26 cellular contexts compared by ENCODE assay signal in the genomic region with DNA sequence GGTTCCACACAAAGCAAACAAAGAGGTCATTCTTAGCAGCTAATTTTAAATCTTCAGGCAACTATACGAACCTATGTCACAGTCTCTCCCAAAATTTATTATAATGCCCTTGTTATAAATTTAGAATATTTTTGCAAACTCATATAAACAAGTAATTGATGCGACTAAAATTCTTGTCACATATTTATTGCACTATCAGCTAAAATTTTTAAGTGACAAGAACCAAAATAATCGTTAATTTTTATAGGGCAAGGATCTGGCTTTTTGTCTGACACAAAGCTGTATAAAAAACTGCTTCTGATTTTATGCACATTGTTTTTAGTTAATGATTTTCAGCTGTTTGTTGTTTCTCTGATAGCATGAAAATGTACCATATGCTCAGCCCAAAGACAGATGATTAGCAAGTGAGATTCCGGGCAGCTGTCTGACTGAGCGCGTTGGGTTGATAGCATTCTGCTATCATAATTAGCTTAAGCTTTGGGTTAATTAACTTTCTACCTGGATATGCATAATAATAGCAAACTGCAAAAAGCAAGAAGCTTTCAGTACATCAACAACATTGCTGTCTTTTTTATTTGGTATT.
"Had no signal": no experiment of that assay in that cellular context is flagged by ENCODE, and none has a peak within 500 bp of the region (broad histone marks: within the 10 kb centered on the region; RNA-seq: fewer than 3 reads in every experiment).

No MANE protein-coding gene starts in this region.

- H3K9me3 Mint-ChIP-seq: immature natural killer cell, natural killer cell had no signal

- H3K9ac ChIP-seq: neural progenitor cell had no signal

- ATAC-seq: activated T-cell treated with anti-CD3 and anti-CD28 coated beads, Interleukin-2, amount 50 U/mL, for 72 hours; gastroesophageal sphincter; left colon; natural killer cell had no signal

- H3K27ac ChIP-seq: coronary artery, dorsolateral prefrontal cortex, gastroesophageal sphincter, neural progenitor cell, right atrium auricular region, suprapubic skin, tibial artery had no signal

- H3K4me1 ChIP-seq: gastroesophageal sphincter, right atrium auricular region, suprapubic skin, tibial artery had no signal

- H3K9me3 ChIP-seq: gastroesophageal sphincter, right atrium auricular region, suprapubic skin, tibial artery had no signal

- H3K36me3 Mint-ChIP-seq: natural killer cell, neural progenitor cell had no signal

- H3K4me3 Mint-ChIP-seq: activated naive CD8-positive, alpha-beta T cell; activated T-cell treated with anti-CD3 and anti-CD28 coated beads, Interleukin-2, amount 50 U/mL, for 72 hours; immature natural killer cell; natural killer cell; neural progenitor cell had no signal

- H3K36me3 ChIP-seq: gastroesophageal sphincter, neural progenitor cell, right atrium auricular region, suprapubic skin, tibial artery had no signal

- H3K27me3 Mint-ChIP-seq: activated naive CD8-positive, alpha-beta T cell had no signal

- H3K27ac Mint-ChIP-seq: activated naive CD8-positive, alpha-beta T cell; activated T-cell treated with anti-CD3 and anti-CD28 coated beads, Interleukin-2, amount 50 U/mL, for 72 hours; immature natural killer cell; natural killer cell; neural progenitor cell had no signal

- H3K4me2 ChIP-seq: neural progenitor cell had no signal

- FAIRE-seq: kidney had no signal

- DNase-seq: activated CD4-positive, alpha-beta T cell treated with anti-CD3 and anti-CD28 coated beads for 4 hours; activated CD4-positive, alpha-beta T cell treated with anti-CD3 and anti-CD28 coated beads, Interleukin-2, amount 50 U/mL, for 4 hours; activated effector memory CD4-positive, alpha-beta T cell treated with Interleukin-2 at 50 U/mL for 16 hours; activated naive CD4-positive, alpha-beta T cell treated with Interleukin-2 at 50 U/mL for 16 hours; activated T-cell treated with anti-CD3 and anti-CD28 coated beads for 4 hours; activated T-cell treated with anti-CD3 and anti-CD28 coated beads, Interleukin-2, amount 50 U/mL, for 72 hours; anterior cingulate cortex; dorsolateral prefrontal cortex; effector memory CD4-positive, alpha-beta T cell; erythroblast; hypothalamus; immature natural killer cell; kidney; left colon; natural killer cell; occipital lobe; stimulated activated CD4-positive, alpha-beta T cell treated with anti-CD3 and anti-CD28 coated beads, Interleukin-15, amount 100 ng/mL, for 24 hours; stimulated activated CD4-positive, alpha-beta T cell treated with anti-CD3 and anti-CD28 coated beads, Interleukin-2, amount 100 ng/mL, for 24 hours; stimulated activated naive CD4-positive, alpha-beta T cell; tibial artery had no signal

- H3K4me3 ChIP-seq: coronary artery, dorsolateral prefrontal cortex, gastroesophageal sphincter, neural progenitor cell, right atrium auricular region, suprapubic skin, tibial artery had no signal

- H3K27me3 ChIP-seq: dorsolateral prefrontal cortex, gastroesophageal sphincter, neural progenitor cell, right atrium auricular region, suprapubic skin, tibial artery had no signal

- H2AFZ ChIP-seq: neural progenitor cell had no signal
